1 cellular context compared by ENCODE assay signal in the genomic region with DNA sequence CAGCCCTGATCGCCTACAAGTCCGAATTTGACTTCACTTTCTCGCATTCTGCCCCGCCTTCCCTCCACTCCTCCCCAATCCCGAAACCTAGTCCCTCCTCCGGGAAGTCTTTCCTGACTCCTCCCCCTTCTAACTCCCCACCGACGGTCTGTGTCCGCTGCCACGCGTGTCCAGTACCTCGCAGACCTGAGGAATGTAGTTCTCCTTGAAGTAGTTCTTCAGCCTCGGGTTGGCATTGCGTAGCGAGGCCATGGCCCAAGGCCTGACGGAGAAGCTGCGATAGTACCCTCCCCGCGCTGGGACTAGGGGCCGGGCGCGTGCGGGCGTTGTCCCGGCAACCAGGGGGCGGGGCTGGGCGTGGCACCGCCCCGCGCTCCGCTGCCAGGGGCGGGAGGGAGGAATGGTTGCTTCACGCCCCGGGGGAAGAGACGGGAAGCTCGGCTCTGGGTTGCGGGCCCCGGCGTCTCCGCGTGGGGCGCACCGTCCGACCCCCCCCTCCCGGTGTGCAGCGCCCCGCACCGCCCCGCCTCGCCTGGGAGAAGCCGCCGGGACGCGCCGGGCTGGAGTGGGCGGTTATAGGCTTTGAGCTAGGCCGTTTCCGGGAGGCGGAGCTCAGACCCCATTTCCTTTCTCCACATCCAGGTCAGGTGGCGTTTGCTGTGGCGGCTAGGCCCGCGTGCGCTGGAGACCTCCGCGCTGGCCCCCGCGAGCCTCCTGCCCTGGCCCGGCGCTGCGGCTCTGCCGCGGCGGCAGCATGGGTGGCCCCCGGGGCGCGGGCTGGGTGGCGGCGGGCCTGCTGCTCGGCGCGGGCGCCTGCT.
TF ChIP-seq lines count a peak whose summit lies in the region.

A gene (plus strand): TSS at position 622 of the 818 bp plus-strand sequence. CDS start 133 bp downstream, at position 755.
A gene (minus strand): TSS at position 278 of the 818 bp plus-strand sequence.

TF ChIP-seq in H1, 55 proteins besides CTCF, POLR2A, EP300 and RAD21 (continues in another document):
- TF ChIP-seq KDM1A (IDR thresholded peaks at IDR 0.05; ENCODE audit: borderline replicate concordance, low read length) (no peak), BRCA1 (IDR thresholded peaks at IDR 0.05; ENCODE audit: low read depth, low read length) (no peak), CHD1 (IDR thresholded peaks at IDR 0.05; ENCODE audit: low read depth, low read length) (no peak), KDM4A (IDR thresholded peaks at IDR 0.05; ENCODE audit: low read depth, low read length, severe bottlenecking) (peak; percentile 76), RNF2 (IDR thresholded peaks at IDR 0.05; ENCODE audit: borderline replicate concordance, low read depth, low read length, missing control alignments, poor library complexity, severe bottlenecking) (no peak), ZNF274 (IDR thresholded peaks at IDR 0.05; ENCODE audit: borderline replicate concordance, extremely low read depth, low read length) (no peak), YY1 (IDR thresholded peaks at IDR 0.05; ENCODE audit: low read depth, low read length) (no peak), SIN3A (conservative IDR thresholded peaks at IDR 0.05 in 1 of 2, IDR thresholded peaks at IDR 0.05 in 1 of 2; ENCODE audit: low read depth in 1 of 2, low read length in 2 of 2) (peak; percentile 58 to 98; a peak in 2 of 4 replicates), BACH1 (IDR thresholded peaks at IDR 0.05; ENCODE audit: low read length) (peak; percentile 86), CBX8 (IDR thresholded peaks at IDR 0.05; ENCODE audit: borderline replicate concordance, low read depth, low read length) (no peak), SP1 (IDR thresholded peaks at IDR 0.05; ENCODE audit: low read depth, low read length) (peak; percentile 34; the same call in 1 of the 2 replicates), FOSL1 (IDR thresholded peaks at IDR 0.05; ENCODE audit: insufficient read depth, low read depth, low read length) (no peak), NANOG (IDR thresholded peaks at IDR 0.05; ENCODE audit: insufficient read depth, low read depth, low read length, poor library complexity, severe bottlenecking) (no peak), EZH2 (IDR thresholded peaks at IDR 0.05; ENCODE audit: low read depth, low read length, severe bottlenecking) (no peak), GABPA (IDR thresholded peaks at IDR 0.05; ENCODE audit: borderline replicate concordance, insufficient read depth, low read length) (no peak), SRF (IDR thresholded peaks at IDR 0.05; ENCODE audit: low read depth, low read length) (no peak), JUND (IDR thresholded peaks at IDR 0.05; ENCODE audit: low read length) (0 out of 2 replicates have a peak, but pooled peaks have one; percentile 4), SP4 (IDR thresholded peaks at IDR 0.05; ENCODE audit: low read length) (peak; percentile 80; the same call in 1 of the 2 replicates), CBX5 (IDR thresholded peaks at IDR 0.05; ENCODE audit: low read depth, low read length) (no peak), RBBP5 (IDR thresholded peaks at IDR 0.05; ENCODE audit: borderline replicate concordance, low read depth, low read length) (peak; percentile 47; the same call in 1 of the 2 replicates), CTBP2 (IDR thresholded peaks at IDR 0.05; ENCODE audit: borderline replicate concordance, insufficient read depth, insufficient read length, low read length) (no peak), POU5F1 (IDR thresholded peaks at IDR 0.05; ENCODE audit: low read depth, low read length) (no peak), SIRT6 (IDR thresholded peaks at IDR 0.05; ENCODE audit: low read length) (no peak), ASH2L (IDR thresholded peaks at IDR 0.05; ENCODE audit: low read length) (peak; percentile 88), SP2 (IDR thresholded peaks at IDR 0.05; ENCODE audit: low read length) (no peak), SIX5 (IDR thresholded peaks at IDR 0.05; ENCODE audit: low read depth, low read length) (no peak), MAFK (IDR thresholded peaks at IDR 0.05; ENCODE audit: low read depth, low read length) (no peak), TCF12 (IDR thresholded peaks at IDR 0.05; ENCODE audit: low read depth, low read length) (0 out of 2 replicates have a peak, but pooled peaks have one; percentile 2), HDAC2 (IDR thresholded peaks at IDR 0.05; ENCODE audit: borderline replicate concordance in 1 of 2, low read depth in 2 of 2, low read length in 2 of 2) (peak in 1 of 2 experiments; percentile 98; a peak in 2 of 4 replicates), GTF2F1 (IDR thresholded peaks at IDR 0.05; ENCODE audit: borderline replicate concordance, low read depth, low read length) (no peak), TAF1 (IDR thresholded peaks at IDR 0.05; ENCODE audit: low read depth, low read length) (peak; percentile 77), JUN (IDR thresholded peaks at IDR 0.05; ENCODE audit: low read depth, low read length) (no peak), PHF8 (conservative IDR thresholded peaks at IDR 0.05; ENCODE audit: low read depth, low read length) (peak; percentile 66), CHD2 (IDR thresholded peaks at IDR 0.05; ENCODE audit: low read length) (no peak), KDM5A (IDR thresholded peaks at IDR 0.05; ENCODE audit: low read length) (no peak), TBP (IDR thresholded peaks at IDR 0.05; ENCODE audit: low read depth, low read length) (peak; percentile 41; the same call in 1 of the 2 replicates), CEBPB (IDR thresholded peaks at IDR 0.05; ENCODE audit: low read depth, low read length) (peak; percentile 61), CREB1 (IDR thresholded peaks at IDR 0.05) (0 out of 2 replicates have a peak, but pooled peaks have one; percentile 13), POLR2AphosphoS5 (IDR thresholded peaks at IDR 0.05; ENCODE audit: low read depth, low read length) (peak; percentile 59), TAF7 (optimal IDR thresholded peaks at IDR 0.05; ENCODE audit: borderline replicate concordance, low read depth, low read length) (peak; percentile 52), RXRA (IDR thresholded peaks at IDR 0.05; ENCODE audit: insufficient read depth, low read depth, low read length) (no peak), SUZ12 (IDR thresholded peaks at IDR 0.05; ENCODE audit: low read length) (no peak), EGR1 (IDR thresholded peaks at IDR 0.05; ENCODE audit: borderline replicate concordance, low read depth, low read length) (0 out of 2 replicates have a peak, but pooled peaks have one; percentile 16), HDAC6 (IDR thresholded peaks at IDR 0.05; ENCODE audit: low read depth, low read length) (no peak), BCL11A (IDR thresholded peaks at IDR 0.05; ENCODE audit: low read depth in 2 of 2, low read length in 2 of 2) (no peak), RFX5 (IDR thresholded peaks at IDR 0.05; ENCODE audit: borderline replicate concordance, low read depth, low read length) (no peak), NRF1 (IDR thresholded peaks at IDR 0.05; ENCODE audit: low read depth, low read length) (no peak), TEAD4 (IDR thresholded peaks at IDR 0.05; ENCODE audit: low read depth, low read length) (no peak)
- TF ChIP-seq, protein P1, sequence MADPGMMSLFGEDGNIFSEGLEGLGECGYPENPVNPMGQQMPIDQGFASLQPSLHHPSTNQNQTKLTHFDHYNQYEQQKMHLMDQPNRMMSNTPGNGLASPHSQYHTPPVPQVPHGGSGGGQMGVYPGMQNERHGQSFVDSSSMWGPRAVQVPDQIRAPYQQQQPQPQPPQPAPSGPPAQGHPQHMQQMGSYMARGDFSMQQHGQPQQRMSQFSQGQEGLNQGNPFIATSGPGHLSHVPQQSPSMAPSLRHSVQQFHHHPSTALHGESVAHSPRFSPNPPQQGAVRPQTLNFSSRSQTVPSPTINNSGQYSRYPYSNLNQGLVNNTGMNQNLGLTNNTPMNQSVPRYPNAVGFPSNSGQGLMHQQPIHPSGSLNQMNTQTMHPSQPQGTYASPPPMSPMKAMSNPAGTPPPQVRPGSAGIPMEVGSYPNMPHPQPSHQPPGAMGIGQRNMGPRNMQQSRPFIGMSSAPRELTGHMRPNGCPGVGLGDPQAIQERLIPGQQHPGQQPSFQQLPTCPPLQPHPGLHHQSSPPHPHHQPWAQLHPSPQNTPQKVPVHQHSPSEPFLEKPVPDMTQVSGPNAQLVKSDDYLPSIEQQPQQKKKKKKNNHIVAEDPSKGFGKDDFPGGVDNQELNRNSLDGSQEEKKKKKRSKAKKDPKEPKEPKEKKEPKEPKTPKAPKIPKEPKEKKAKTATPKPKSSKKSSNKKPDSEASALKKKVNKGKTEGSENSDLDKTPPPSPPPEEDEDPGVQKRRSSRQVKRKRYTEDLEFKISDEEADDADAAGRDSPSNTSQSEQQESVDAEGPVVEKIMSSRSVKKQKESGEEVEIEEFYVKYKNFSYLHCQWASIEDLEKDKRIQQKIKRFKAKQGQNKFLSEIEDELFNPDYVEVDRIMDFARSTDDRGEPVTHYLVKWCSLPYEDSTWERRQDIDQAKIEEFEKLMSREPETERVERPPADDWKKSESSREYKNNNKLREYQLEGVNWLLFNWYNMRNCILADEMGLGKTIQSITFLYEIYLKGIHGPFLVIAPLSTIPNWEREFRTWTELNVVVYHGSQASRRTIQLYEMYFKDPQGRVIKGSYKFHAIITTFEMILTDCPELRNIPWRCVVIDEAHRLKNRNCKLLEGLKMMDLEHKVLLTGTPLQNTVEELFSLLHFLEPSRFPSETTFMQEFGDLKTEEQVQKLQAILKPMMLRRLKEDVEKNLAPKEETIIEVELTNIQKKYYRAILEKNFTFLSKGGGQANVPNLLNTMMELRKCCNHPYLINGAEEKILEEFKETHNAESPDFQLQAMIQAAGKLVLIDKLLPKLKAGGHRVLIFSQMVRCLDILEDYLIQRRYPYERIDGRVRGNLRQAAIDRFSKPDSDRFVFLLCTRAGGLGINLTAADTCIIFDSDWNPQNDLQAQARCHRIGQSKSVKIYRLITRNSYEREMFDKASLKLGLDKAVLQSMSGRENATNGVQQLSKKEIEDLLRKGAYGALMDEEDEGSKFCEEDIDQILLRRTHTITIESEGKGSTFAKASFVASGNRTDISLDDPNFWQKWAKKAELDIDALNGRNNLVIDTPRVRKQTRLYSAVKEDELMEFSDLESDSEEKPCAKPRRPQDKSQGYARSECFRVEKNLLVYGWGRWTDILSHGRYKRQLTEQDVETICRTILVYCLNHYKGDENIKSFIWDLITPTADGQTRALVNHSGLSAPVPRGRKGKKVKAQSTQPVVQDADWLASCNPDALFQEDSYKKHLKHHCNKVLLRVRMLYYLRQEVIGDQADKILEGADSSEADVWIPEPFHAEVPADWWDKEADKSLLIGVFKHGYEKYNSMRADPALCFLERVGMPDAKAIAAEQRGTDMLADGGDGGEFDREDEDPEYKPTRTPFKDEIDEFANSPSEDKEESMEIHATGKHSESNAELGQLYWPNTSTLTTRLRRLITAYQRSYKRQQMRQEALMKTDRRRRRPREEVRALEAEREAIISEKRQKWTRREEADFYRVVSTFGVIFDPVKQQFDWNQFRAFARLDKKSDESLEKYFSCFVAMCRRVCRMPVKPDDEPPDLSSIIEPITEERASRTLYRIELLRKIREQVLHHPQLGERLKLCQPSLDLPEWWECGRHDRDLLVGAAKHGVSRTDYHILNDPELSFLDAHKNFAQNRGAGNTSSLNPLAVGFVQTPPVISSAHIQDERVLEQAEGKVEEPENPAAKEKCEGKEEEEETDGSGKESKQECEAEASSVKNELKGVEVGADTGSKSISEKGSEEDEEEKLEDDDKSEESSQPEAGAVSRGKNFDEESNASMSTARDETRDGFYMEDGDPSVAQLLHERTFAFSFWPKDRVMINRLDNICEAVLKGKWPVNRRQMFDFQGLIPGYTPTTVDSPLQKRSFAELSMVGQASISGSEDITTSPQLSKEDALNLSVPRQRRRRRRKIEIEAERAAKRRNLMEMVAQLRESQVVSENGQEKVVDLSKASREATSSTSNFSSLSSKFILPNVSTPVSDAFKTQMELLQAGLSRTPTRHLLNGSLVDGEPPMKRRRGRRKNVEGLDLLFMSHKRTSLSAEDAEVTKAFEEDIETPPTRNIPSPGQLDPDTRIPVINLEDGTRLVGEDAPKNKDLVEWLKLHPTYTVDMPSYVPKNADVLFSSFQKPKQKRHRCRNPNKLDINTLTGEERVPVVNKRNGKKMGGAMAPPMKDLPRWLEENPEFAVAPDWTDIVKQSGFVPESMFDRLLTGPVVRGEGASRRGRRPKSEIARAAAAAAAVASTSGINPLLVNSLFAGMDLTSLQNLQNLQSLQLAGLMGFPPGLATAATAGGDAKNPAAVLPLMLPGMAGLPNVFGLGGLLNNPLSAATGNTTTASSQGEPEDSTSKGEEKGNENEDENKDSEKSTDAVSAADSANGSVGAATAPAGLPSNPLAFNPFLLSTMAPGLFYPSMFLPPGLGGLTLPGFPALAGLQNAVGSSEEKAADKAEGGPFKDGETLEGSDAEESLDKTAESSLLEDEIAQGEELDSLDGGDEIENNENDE (IDR thresholded peaks at IDR 0.05; ENCODE audit: insufficient replicate concordance, low read length): no peak
- TF ChIP-seq, protein P2, sequence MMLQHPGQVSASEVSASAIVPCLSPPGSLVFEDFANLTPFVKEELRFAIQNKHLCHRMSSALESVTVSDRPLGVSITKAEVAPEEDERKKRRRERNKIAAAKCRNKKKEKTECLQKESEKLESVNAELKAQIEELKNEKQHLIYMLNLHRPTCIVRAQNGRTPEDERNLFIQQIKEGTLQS (IDR thresholded peaks at IDR 0.05; ENCODE audit: insufficient read depth, low read depth, low read length): no peak
- TF ChIP-seq, protein P3, sequence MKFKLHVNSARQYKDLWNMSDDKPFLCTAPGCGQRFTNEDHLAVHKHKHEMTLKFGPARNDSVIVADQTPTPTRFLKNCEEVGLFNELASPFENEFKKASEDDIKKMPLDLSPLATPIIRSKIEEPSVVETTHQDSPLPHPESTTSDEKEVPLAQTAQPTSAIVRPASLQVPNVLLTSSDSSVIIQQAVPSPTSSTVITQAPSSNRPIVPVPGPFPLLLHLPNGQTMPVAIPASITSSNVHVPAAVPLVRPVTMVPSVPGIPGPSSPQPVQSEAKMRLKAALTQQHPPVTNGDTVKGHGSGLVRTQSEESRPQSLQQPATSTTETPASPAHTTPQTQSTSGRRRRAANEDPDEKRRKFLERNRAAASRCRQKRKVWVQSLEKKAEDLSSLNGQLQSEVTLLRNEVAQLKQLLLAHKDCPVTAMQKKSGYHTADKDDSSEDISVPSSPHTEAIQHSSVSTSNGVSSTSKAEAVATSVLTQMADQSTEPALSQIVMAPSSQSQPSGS (IDR thresholded peaks at IDR 0.05; ENCODE audit: low read length): no peak
- TF ChIP-seq, protein P4, sequence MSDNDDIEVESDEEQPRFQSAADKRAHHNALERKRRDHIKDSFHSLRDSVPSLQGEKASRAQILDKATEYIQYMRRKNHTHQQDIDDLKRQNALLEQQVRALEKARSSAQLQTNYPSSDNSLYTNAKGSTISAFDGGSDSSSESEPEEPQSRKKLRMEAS (IDR thresholded peaks at IDR 0.05): no peak
- TF ChIP-seq, protein P5, sequence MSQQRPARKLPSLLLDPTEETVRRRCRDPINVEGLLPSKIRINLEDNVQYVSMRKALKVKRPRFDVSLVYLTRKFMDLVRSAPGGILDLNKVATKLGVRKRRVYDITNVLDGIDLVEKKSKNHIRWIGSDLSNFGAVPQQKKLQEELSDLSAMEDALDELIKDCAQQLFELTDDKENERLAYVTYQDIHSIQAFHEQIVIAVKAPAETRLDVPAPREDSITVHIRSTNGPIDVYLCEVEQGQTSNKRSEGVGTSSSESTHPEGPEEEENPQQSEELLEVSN (IDR thresholded peaks at IDR 0.05): peak; percentile 62; the same call in 1 of the 2 replicates
- TF ChIP-seq, protein P6, sequence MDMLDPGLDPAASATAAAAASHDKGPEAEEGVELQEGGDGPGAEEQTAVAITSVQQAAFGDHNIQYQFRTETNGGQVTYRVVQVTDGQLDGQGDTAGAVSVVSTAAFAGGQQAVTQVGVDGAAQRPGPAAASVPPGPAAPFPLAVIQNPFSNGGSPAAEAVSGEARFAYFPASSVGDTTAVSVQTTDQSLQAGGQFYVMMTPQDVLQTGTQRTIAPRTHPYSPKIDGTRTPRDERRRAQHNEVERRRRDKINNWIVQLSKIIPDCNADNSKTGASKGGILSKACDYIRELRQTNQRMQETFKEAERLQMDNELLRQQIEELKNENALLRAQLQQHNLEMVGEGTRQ (IDR thresholded peaks at IDR 0.05; ENCODE audit: low read length): peak; percentile 60
